ENCODE assay signal across 15 cellular contexts in the genomic region with DNA sequence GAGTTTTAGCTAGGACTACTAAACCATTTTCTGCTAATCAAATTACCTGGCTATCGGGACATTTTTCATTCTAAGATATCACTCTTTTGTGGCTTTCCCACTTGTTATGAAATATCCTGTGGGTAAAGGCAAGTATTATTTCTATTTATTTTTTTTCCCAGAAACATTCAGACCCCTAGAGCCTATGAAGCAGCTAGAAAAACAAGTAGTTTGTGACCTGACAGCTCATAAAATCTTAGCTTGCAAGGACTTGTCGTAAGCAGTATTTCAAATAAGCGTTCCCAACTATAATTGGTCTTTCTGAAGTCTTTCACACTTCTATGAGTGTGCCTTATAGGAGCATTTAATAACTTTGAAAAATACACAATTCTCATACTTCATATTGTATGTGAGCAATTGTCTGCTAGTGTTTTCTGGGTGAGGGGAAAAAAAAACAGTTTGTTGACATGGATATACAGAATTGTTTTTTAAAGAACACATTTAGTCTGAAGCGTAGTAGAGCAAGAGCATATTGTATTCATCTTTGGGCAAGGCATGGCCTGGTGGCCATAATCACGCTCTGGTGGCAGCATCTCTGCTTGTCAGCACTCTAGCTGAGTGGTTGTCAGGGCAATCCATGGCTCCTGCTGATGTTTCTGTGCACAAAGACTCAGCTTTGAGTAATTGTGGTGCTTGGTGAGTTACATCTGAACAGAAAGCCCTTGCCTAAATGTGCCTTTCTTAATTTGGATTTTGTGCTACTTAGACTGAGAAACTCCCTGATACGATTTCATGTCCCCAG. TPM values are rescaled to one million over a fixed set of nuclear protein-coding genes. Genes with fewer than 3 reads are reported as not detected.
DNase-seq lines count a peak whose midpoint lies in the region; ATAC-seq and TF ChIP-seq lines count a peak whose summit lies in the region.
"Had no signal": no experiment of that assay in that cellular context is flagged by ENCODE, and none has a peak within 500 bp of the region (broad histone marks: within the 10 kb centered on the region; RNA-seq: fewer than 3 reads in every experiment).

No MANE protein-coding gene starts in this region.

- peaks cover 37% of the 10 kb centered on the region for H3K79me2 ChIP-seq in mammary epithelial cell (ENCODE audit: insufficient read depth, low read length)

- no peaks in the 10 kb centered on the region for H3K36me3 ChIP-seq in mammary epithelial cell (ENCODE audit: insufficient read depth, low read length)

- H3K36me3 Mint-ChIP-seq in activated T-helper 1 cell treated with anti-CD3 and anti-CD28 coated beads, Interleukin-12 subunit alpha, Interleukin-12 subunit beta, Interleukin-2, Interleukin-4 antibody, amounts not matched to agents 30 ng/mL and 10 ng/mL and 1 ng/mL, durations not matched to agents 14 hours and 24 hours and 36 hours (ENCODE audit: low read depth), result peaks cover 30% of the 10 kb centered on the region
- no peaks in the 10 kb centered on the region for H3K36me3 Mint-ChIP-seq in natural killer cell

- H3K27me3 ChIP-seq in mammary epithelial cell (ENCODE audit: insufficient read depth, low read length), result no peaks in the 10 kb centered on the region
- H3K27me3 ChIP-seq: tibial nerve had no signal

- intact Hi-C loops in activated T-helper 1 cell treated with anti-CD3 and anti-CD28 coated beads, Interleukin-12 subunit alpha, Interleukin-12 subunit beta, Interleukin-2, Interleukin-4 antibody, amounts not matched to agents 30 ng/mL and 10 ng/mL and 1 ng/mL, durations not matched to agents 14 hours and 24 hours and 36 hours (cut with micrococcal nuclease), result loop anchor here (5.0 to 10.0 kb wide), 4 partner anchors 525 to 1448 kb away; a partner anchor contains a TSS
- intact Hi-C loops in natural killer cell (cut with micrococcal nuclease) (loop anchor here (5.0 kb wide), 2 partner anchors 130 to 255 kb away; a partner anchor contains a TSS), mammary epithelial cell (cut with micrococcal nuclease) (loop anchor here (5.0 to 10.0 kb wide), 3 partner anchors 95 to 422 kb away; a partner anchor contains a TSS)

- peak; percentile 11 for DNase-seq in NCI-H146 (lab: John Stamatoyannopoulos, UW)
- no peak for DNase-seq in NCI-H146 treated with DMSO at 0.1 percent for 48 hours (lab: John Stamatoyannopoulos, UW; ENCODE audit: unreplicated experiment)
- peak; percentile 4 for DNase-seq in NCI-H1417 treated with DMSO at 0.1 percent for 48 hours (lab: John Stamatoyannopoulos, UW)
- no peak for DNase-seq in activated T-helper 1 cell treated with anti-CD3 and anti-CD28 coated beads, Interleukin-12 subunit alpha, Interleukin-12 subunit beta, Interleukin-2, Interleukin-4 antibody, amounts not matched to agents 30 ng/mL and 10 ng/mL and 1 ng/mL, durations not matched to agents 14 hours and 24 hours and 36 hours (ENCODE audit: low spot score)
- no peak for DNase-seq in natural killer cell
- no peak for DNase-seq in NCI-H510A treated with DMSO at 0.1 percent for 48 hours (lab: John Stamatoyannopoulos, UW)
- no peak for DNase-seq in mammary epithelial cell
- no peak for DNase-seq in UCSD-AML1 (lab: John Stamatoyannopoulos, UW; ENCODE audit: unreplicated experiment)
- DNase-seq: 8988T, Calu3, foreskin melanocyte, kidney glomerular epithelial cell, NCI-H2171 treated with DMSO at 0.1 percent for 48 hours, small intestine had no signal

- H3K27me3 Mint-ChIP-seq in activated T-helper 1 cell treated with anti-CD3 and anti-CD28 coated beads, Interleukin-12 subunit alpha, Interleukin-12 subunit beta, Interleukin-2, Interleukin-4 antibody, amounts not matched to agents 30 ng/mL and 10 ng/mL and 1 ng/mL, durations not matched to agents 14 hours and 24 hours and 36 hours (ENCODE audit: insufficient read depth), result no peaks in the 10 kb centered on the region
- no peaks in the 10 kb centered on the region for H3K27me3 Mint-ChIP-seq in natural killer cell (ENCODE audit: low read depth in 2 of 2)

- WGBS in mammary epithelial cell (ENCODE audit: low coverage, missing lambda C conversion rate), result 98% methylated on average over 6 of the region's 6 CpGs

- CTCF ChIA-PET in mammary epithelial cell (lab: Charles Lee; ENCODE audit: low non-redundant PET), result interaction anchor here (0.7 kb wide), 1 partner anchor 242 kb away, joined by 3 read pairs; no protein-coding TSS in a partner anchor

- no peak overlapping the region for H2AFZ ChIP-seq in mammary epithelial cell (ENCODE audit: low read depth, low read length)

- H3K9ac ChIP-seq in mammary epithelial cell (ENCODE audit: insufficient read depth, low read length), result no peak overlapping the region

- ATAC-seq in natural killer cell, result no peak

- no peak overlapping the region for H3K4me3 ChIP-seq in mammary epithelial cell (replicated peaks in 1 of 3; ENCODE audit: insufficient read depth in 1 of 3, low read depth in 2 of 3, low read length in 3 of 3)
- H3K4me3 ChIP-seq: tibial nerve had no signal

- no peak overlapping the region for H3K27ac ChIP-seq in mammary epithelial cell (ENCODE audit: insufficient read depth, low read depth, low read length)

- no peak for TF ChIP-seq CTCF in natural killer cell (IDR thresholded peaks at IDR 0.05)
- TF ChIP-seq CTCF in mammary epithelial cell (conservative IDR thresholded peaks at IDR 0.05 in 1 of 2, IDR thresholded peaks at IDR 0.05 in 1 of 2; ENCODE audit: extremely low read depth in 1 of 2, insufficient read depth in 1 of 2, low read depth in 1 of 2, low read length in 2 of 2), result no peak

- H3K4me1 Mint-ChIP-seq in activated T-helper 1 cell treated with anti-CD3 and anti-CD28 coated beads, Interleukin-12 subunit alpha, Interleukin-12 subunit beta, Interleukin-2, Interleukin-4 antibody, amounts not matched to agents 30 ng/mL and 10 ng/mL and 1 ng/mL, durations not matched to agents 14 hours and 24 hours and 36 hours (ENCODE audit: low read depth), result peaks cover 56% of the 10 kb centered on the region
- H3K4me1 Mint-ChIP-seq in natural killer cell, result peaks cover 16 to 38% of the 10 kb centered on the region in 2 donors

- dilution Hi-C loops in mammary epithelial cell (cut with HindIII; ENCODE audit: low sequenced_read_pairs), result no loop called here

- H3K9me3 ChIP-seq in mammary epithelial cell (replicated peaks; ENCODE audit: insufficient read depth, low read length), result no peaks in the 10 kb centered on the region

- peaks cover 12% of the 10 kb centered on the region for H3K4me1 ChIP-seq in mammary epithelial cell (ENCODE audit: insufficient read depth, low read length)

- no TSS peak for BruUV-seq in mammary epithelial cell (replicated peaks; lab: Mats Ljungman, UMichigan)

- H4K20me1 ChIP-seq in mammary epithelial cell (ENCODE audit: insufficient read depth, low read length), result no peaks in the 10 kb centered on the region

- no peak overlapping the region for H3K4me2 ChIP-seq in mammary epithelial cell (ENCODE audit: insufficient read depth, low read depth, low read length)

- in situ Hi-C loops in mammary epithelial cell (cut with MboI; ENCODE audit: low sequenced_read_pairs in 2 of 2), result no loop called here

- peak overlapping the region; percentile 92 for H3K4me3 Mint-ChIP-seq in activated T-helper 1 cell treated with anti-CD3 and anti-CD28 coated beads, Interleukin-12 subunit alpha, Interleukin-12 subunit beta, Interleukin-2, Interleukin-4 antibody, amounts not matched to agents 30 ng/mL and 10 ng/mL and 1 ng/mL, durations not matched to agents 14 hours and 24 hours and 36 hours
- H3K4me3 Mint-ChIP-seq in natural killer cell, result peak overlapping the region; percentile 18

- peak overlapping the region; percentile 42 for H3K27ac Mint-ChIP-seq in activated T-helper 1 cell treated with anti-CD3 and anti-CD28 coated beads, Interleukin-12 subunit alpha, Interleukin-12 subunit beta, Interleukin-2, Interleukin-4 antibody, amounts not matched to agents 30 ng/mL and 10 ng/mL and 1 ng/mL, durations not matched to agents 14 hours and 24 hours and 36 hours
- no peak overlapping the region for H3K27ac Mint-ChIP-seq in natural killer cell

- no peaks in the 10 kb centered on the region for H3K9me3 Mint-ChIP-seq in activated T-helper 1 cell treated with anti-CD3 and anti-CD28 coated beads, Interleukin-12 subunit alpha, Interleukin-12 subunit beta, Interleukin-2, Interleukin-4 antibody, amounts not matched to agents 30 ng/mL and 10 ng/mL and 1 ng/mL, durations not matched to agents 14 hours and 24 hours and 36 hours
- no peaks in the 10 kb centered on the region for H3K9me3 Mint-ChIP-seq in natural killer cell

RNA-seq across cellular contexts. Expression of a gene that starts 2.6 kb away (rescaled TPM):
- 40.6 and 46.0 TPM in 2 replicates for total RNA-seq in activated T-helper 1 cell treated with anti-CD3 and anti-CD28 coated beads, Interleukin-12 subunit alpha, Interleukin-12 subunit beta, Interleukin-2, Interleukin-4 antibody, amounts not matched to agents 30 ng/mL and 10 ng/mL and 1 ng/mL, durations not matched to agents 14 hours and 24 hours and 36 hours
- total RNA-seq in natural killer cell (10 to 100 TPM; 25.1 to 35.8 (median 31.1) TPM), mammary epithelial cell (10 to 100 TPM in 1 of 2 donors, 1 to 10 TPM in 1; 8.3 to 20.3 TPM)
- polyA plus RNA-seq in mammary epithelial cell, result 27.6 TPM
- polyA minus RNA-seq in mammary epithelial cell, result 11.5 TPM

Comparison
In these comparisons a context has a peak if more than half of its experiments do, and no peak if none do; other contexts are left out.
1. DNase-seq: peak in NCI-H146 (single experiment) and NCI-H1417 treated with DMSO at 0.1 percent for 48 hours (single experiment); none in NCI-H146 treated with DMSO at 0.1 percent for 48 hours (single experiment), activated T-helper 1 cell treated with anti-CD3 and anti-CD28 coated beads, Interleukin-12 subunit alpha, Interleukin-12 subunit beta, Interleukin-2, Interleukin-4 antibody, amounts not matched to agents 30 ng/mL and 10 ng/mL and 1 ng/mL, durations not matched to agents 14 hours and 24 hours and 36 hours (single experiment), natural killer cell (single experiment), NCI-H510A treated with DMSO at 0.1 percent for 48 hours (single experiment), mammary epithelial cell (single experiment) and UCSD-AML1 (single experiment).